8 cellular contexts compared by ENCODE assay signal in genomic region chr7:136405931-136406777, GRCh38.
DNase-seq lines count a peak whose midpoint lies in the region; ATAC-seq and TF ChIP-seq lines count a peak whose summit lies in the region.

No MANE protein-coding gene starts in this region.

- H3K4me3 ChIP-seq in ovary = no peak overlapping the region

- TF ChIP-seq CTCF in WTC11 (IDR thresholded peaks at IDR 0.05) (peak; percentile 76), ovary (IDR thresholded peaks at IDR 0.05) (peak in 2 of 3 donors; percentile 12 to 45)

- peaks cover 61% of the 10 kb centered on the region for H3K27me3 Mint-ChIP-seq in WTC11 (ENCODE audit: low read depth)

- H3K27ac Mint-ChIP-seq in WTC11 = no peak overlapping the region

- CTCF ChIA-PET in WTC11 (lab: Charles Lee) = no interaction called here

- H3K9me3 Mint-ChIP-seq in WTC11 = no peaks in the 10 kb centered on the region

- 34 to 37% (median 35%) methylated on average over 17 of the region's 17 CpGs for WGBS in ovary, 3 donors

- no peak for TF ChIP-seq EP300 in ovary (IDR thresholded peaks at IDR 0.05)

- H3K4me3 Mint-ChIP-seq in WTC11 = peak overlapping the region; percentile 61

- H3K4me1 ChIP-seq in ovary (ENCODE audit: insufficient read depth) = peaks cover 2% of the 10 kb centered on the region

- intact Hi-C loops in ovary (cut with DNase I) = loop anchor here in 1 of 4 donors (5.0 kb wide), 1 partner anchor 1046 kb away; no protein-coding TSS in a partner anchor

- no peaks in the 10 kb centered on the region for H3K9me3 ChIP-seq in ovary

- no peak overlapping the region for H3K27ac ChIP-seq in ovary

- H3K27me3 ChIP-seq in ovary = no peaks in the 10 kb centered on the region

- peaks cover 9% of the 10 kb centered on the region for H3K4me1 Mint-ChIP-seq in WTC11

- peak; percentile 89 for ATAC-seq in GM19025 (IDR thresholded peaks at IDR 0.05; ENCODE audit: low read depth, unreplicated experiment)
- peak; percentile 89 for ATAC-seq in HG03095 (IDR thresholded peaks at IDR 0.05; ENCODE audit: unreplicated experiment)
- ATAC-seq in WTC11 = peak; percentile 98

- no peaks in the 10 kb centered on the region for H3K36me3 ChIP-seq in ovary

- no peaks in the 10 kb centered on the region for H3K36me3 Mint-ChIP-seq in WTC11

- DNase-seq in DMS 273 treated with DMSO at 0.1 percent for 48 hours (lab: John Stamatoyannopoulos, UW) (peak; percentile 8), NCI-H2029 (lab: John Stamatoyannopoulos, UW) (peak; percentile 37), WTC11 (ENCODE audit: low spot score) (peak; percentile 37), glomerular endothelial cell (ENCODE audit: extremely low read depth, low read depth, low spot score) (peak; percentile 18), ovary (peak in 1 of 5 donors; percentile 30)
- no peak for DNase-seq in activated CD4-positive, CD25-positive, alpha-beta regulatory T cell treated with anti-CD3 and anti-CD28 coated beads, Interleukin-2, amount 50 U/mL, for 72 hours

- no peak for TF ChIP-seq POLR2A in ovary (IDR thresholded peaks at IDR 0.05)

- POLR2A ChIA-PET in WTC11 (lab: Charles Lee) = no interaction called here

TF ChIP-seq in WTC11, 78 proteins besides CTCF, POLR2A, EP300 and RAD21:
- TF ChIP-seq ESRRA (CRISPR knock-in tag; IDR thresholded peaks at IDR 0.05; ENCODE audit: borderline replicate concordance) = no peak
- TF ChIP-seq PREB (CRISPR knock-in tag; IDR thresholded peaks at IDR 0.05; ENCODE audit: borderline replicate concordance) = no peak
- TF ChIP-seq ZNF232 (CRISPR knock-in tag; IDR thresholded peaks at IDR 0.05) = no peak
- no peak for TF ChIP-seq E2F5 (CRISPR knock-in tag; IDR thresholded peaks at IDR 0.05)
- no peak for TF ChIP-seq GABPB1 (CRISPR knock-in tag; IDR thresholded peaks at IDR 0.05)
- no peak for TF ChIP-seq ZSCAN18 (CRISPR knock-in tag; IDR thresholded peaks at IDR 0.05)
- TF ChIP-seq MXD4 (CRISPR knock-in tag; IDR thresholded peaks at IDR 0.05; ENCODE audit: borderline replicate concordance) = no peak
- TF ChIP-seq NFE2L1 (CRISPR knock-in tag; IDR thresholded peaks at IDR 0.05) = no peak
- no peak for TF ChIP-seq FOXP1 (CRISPR knock-in tag; IDR thresholded peaks at IDR 0.05; ENCODE audit: borderline replicate concordance)
- TF ChIP-seq HMGA2 (CRISPR knock-in tag; IDR thresholded peaks at IDR 0.05) = no peak
